Comparison of ENCODE assay signal across 8 cellular contexts in genomic region chr11:64810271-64810890, GRCh38. TPM values are rescaled to one million over a fixed set of nuclear protein-coding genes. Genes with fewer than 3 reads are reported as not detected.
DNase-seq lines count a peak whose midpoint lies in the region; ATAC-seq and FAIRE-seq lines count a peak whose summit lies in the region.

MEN1 (minus strand) TSS chr11:64810551; CDS start chr11:64810109, 442 bp downstream.

- H3K27ac ChIP-seq in caudate nucleus (ENCODE audit: low read depth, low read length) = peak within 1 kb of the TSS; percentile 58

- H3K4me1 Mint-ChIP-seq in immature natural killer cell = peaks cover 17% of the 10 kb centered on the region in 2 donors

- ATAC-seq in GM18873 (IDR thresholded peaks at IDR 0.05; ENCODE audit: low FRiP score, unreplicated experiment) (peak; percentile 48), HG03159 (IDR thresholded peaks at IDR 0.05; ENCODE audit: unreplicated experiment) (peak; percentile 58)

- H3K36me3 Mint-ChIP-seq in immature natural killer cell = peaks cover 0 to 6% (median 6%) of the 10 kb centered on the region in 3 donors

- peak within 1 kb of the TSS; percentile 90 to 96 (median 93) for H3K4me3 Mint-ChIP-seq in immature natural killer cell

- no peaks in the 10 kb centered on the region for H3K9me3 Mint-ChIP-seq in immature natural killer cell

- FAIRE-seq in A204.1 (lab: Jason Lieb, UNC) = peak; percentile 96

- peak within 1 kb of the TSS; percentile 85 to 94 (median 92) for H3K27ac Mint-ChIP-seq in immature natural killer cell

- H3K27me3 Mint-ChIP-seq in immature natural killer cell (ENCODE audit: low read depth in 3 of 3) = peaks cover 0 to 4% (median 3%) of the 10 kb centered on the region in 3 donors

- peak; percentile 98 for DNase-seq in NCI-H345 (lab: John Stamatoyannopoulos, UW)
- DNase-seq in activated CD4-positive, CD25-positive, alpha-beta regulatory T cell (lab: John Stamatoyannopoulos, UW) = peak; percentile 48 to 67 (median 58)
- peak; percentile 49 to 98 (median 94) for DNase-seq in caudate nucleus (lab: John Stamatoyannopoulos, UW)
- DNase-seq in immature natural killer cell = peak; percentile 72 to 74 (median 73)
- DNase-seq in smooth muscle cell of the brain vasculature (ENCODE audit: low read depth, low spot score) = peak; percentile 85

RNA-seq across cellular contexts. Expression of gene MEN1, which starts in this region (rescaled TPM):
- 10 to 100 TPM; 15.3 to 36.1 (median 27.1) TPM for polyA plus RNA-seq in immature natural killer cell

Comparison
In these comparisons a context has a peak if more than half of its experiments do, and no peak if none do; other contexts are left out.
1. Peak in every context shown above with its lines: DNase-seq, ATAC-seq and H3K27ac ChIP-seq.